In the genomic region with DNA sequence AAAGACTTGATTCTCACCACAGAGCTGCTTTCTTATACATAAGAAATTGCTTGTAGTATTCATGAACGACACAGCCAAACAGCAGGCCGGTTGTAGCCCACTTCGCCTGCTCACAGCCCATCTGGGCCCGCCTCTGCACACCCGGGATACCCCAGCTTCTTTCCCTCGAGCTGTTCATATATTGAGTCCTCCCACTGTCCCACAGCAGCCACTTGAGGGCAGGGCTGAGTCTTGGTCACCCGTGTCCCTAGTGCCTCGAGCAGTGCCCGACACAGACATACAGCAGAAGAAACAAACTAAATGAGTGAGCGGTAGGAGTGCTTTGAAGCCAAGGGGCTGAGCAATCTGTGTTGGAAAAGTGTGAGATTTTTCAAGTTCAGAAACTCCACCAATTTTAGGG, we compare ENCODE assay signal across 9 cellular contexts.
A peak's percentile ranks its signal among the peaks of the same experiment; 100 is the strongest.
DNase-seq lines count a peak whose midpoint lies in the region; ATAC-seq and TF ChIP-seq lines count a peak whose summit lies in the region.
"Had no signal": no experiment of that assay in that cellular context is flagged by ENCODE, and none has a peak within 500 bp of the region (broad histone marks: within the 10 kb centered on the region; RNA-seq: fewer than 3 reads in every experiment).

No MANE protein-coding gene starts in this region.

- H3K4me1 ChIP-seq in left lung: no peaks in the 10 kb centered on the region
- peaks cover 0 to 10% (median 0%) of the 10 kb centered on the region in 4 donors for H3K4me1 ChIP-seq in Peyer's patch

- TF ChIP-seq CTCF in cardiac fibroblast (IDR thresholded peaks at IDR 0.05; ENCODE audit: low read depth, low read length) (peak; percentile 40), left lung (IDR thresholded peaks at IDR 0.05) (no peak), Peyer's patch (IDR thresholded peaks at IDR 0.05) (no peak)

- intact Hi-C loops in left lung (cut with DNase I): no loop called here

- in situ Hi-C loops in ACHN (cut with HindIII; ENCODE audit: low pct_ligation_motif_present, low pct_unique_long_range_greater_than_20kb, low sequenced_read_pairs): no loop called here

- peak; percentile 10 for DNase-seq in ACHN
- DNase-seq in HT-29 (ENCODE audit: low spot score): peak; percentile 5
- DNase-seq in cardiac fibroblast (ENCODE audit: low read depth in 2 of 2): peak; percentile 45 to 53
- peak in 1 of 2 donors; percentile 58 for DNase-seq in left lung
- DNase-seq in Peyer's patch: no peak
- DNase-seq in activated CD4-positive, CD25-positive, alpha-beta regulatory T cell (lab: John Stamatoyannopoulos, UW): no peak
- no peak for DNase-seq in inferior parietal cortex (ENCODE audit: extremely low spot score)
- DNase-seq: DMS53 had no signal

- H3K4me3 ChIP-seq in cardiac fibroblast (replicated peaks in 1 of 2; ENCODE audit: low read depth in 2 of 2, low read length in 2 of 2) (no peak overlapping the region), left lung (no peak overlapping the region), Peyer's patch (no peak overlapping the region)

- no peaks in the 10 kb centered on the region for H3K36me3 ChIP-seq in left lung
- no peaks in the 10 kb centered on the region for H3K36me3 ChIP-seq in Peyer's patch

- H3K27ac ChIP-seq in left lung: no peak overlapping the region
- no peak overlapping the region for H3K27ac ChIP-seq in Peyer's patch

- no peaks in the 10 kb centered on the region for H3K9me3 ChIP-seq in left lung
- H3K9me3 ChIP-seq in Peyer's patch: no peaks in the 10 kb centered on the region

- H3K27me3 ChIP-seq in left lung (no peaks in the 10 kb centered on the region), Peyer's patch (no peaks in the 10 kb centered on the region)

- ATAC-seq in left lung (peak; percentile 47), HG02759 (IDR thresholded peaks at IDR 0.05; ENCODE audit: unreplicated experiment) (no peak)

- no peak for TF ChIP-seq POLR2A in Peyer's patch (IDR thresholded peaks at IDR 0.05)

Comparison
In these comparisons a context has a peak if more than half of its experiments do, and no peak if none do; other contexts are left out.
1. DNase-seq: peak in ACHN (single experiment), HT-29 (single experiment) and cardiac fibroblast (2 of 2); none in Peyer's patch (0 of 3), activated CD4-positive, CD25-positive, alpha-beta regulatory T cell (0 of 4) and inferior parietal cortex (single experiment).